In the genomic region with DNA sequence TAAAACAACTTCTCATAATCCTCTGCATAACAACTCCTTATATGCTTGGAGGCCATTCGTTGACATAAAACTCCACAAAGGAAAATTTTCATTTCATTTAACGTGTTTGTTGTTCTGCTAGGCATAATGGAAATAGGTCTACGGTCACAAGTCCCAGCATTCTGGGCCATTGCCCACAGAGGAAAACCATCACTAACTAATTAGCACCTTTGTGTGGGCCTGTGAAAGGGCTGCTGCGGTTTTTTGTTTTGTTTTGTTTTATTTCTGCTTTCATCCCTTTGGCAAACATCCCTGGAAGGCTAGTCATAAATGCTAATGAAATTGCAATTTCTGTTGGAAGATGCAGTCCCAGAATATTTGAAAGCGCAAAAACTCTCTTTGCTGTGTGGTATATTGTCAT, we compare ENCODE assay signal across 27 cellular contexts.
"Had no signal": no experiment of that assay in that cellular context is flagged by ENCODE, and none has a peak within 500 bp of the region (broad histone marks: within the 10 kb centered on the region; RNA-seq: fewer than 3 reads in every experiment).

No MANE protein-coding gene starts in this region.

- H3K36me3 ChIP-seq: ascending aorta, brain microvascular endothelial cell, gastrocnemius medialis, left ventricle myocardium inferior, right lobe of liver, uterus had no signal

- H3K36me3 Mint-ChIP-seq: activated CD4-positive, alpha-beta memory T cell treated with anti-CD3 and anti-CD28 coated beads for 36 hours; activated naive CD4-positive, alpha-beta T cell treated with anti-CD3 and anti-CD28 coated beads, Interleukin-2, amount 10 ng/mL, durations not matched to agents 7 days and 5 days; activated naive CD8-positive, alpha-beta T cell treated with anti-CD3 and anti-CD28 coated beads, Interleukin-2, amount 10 ng/mL, durations not matched to agents 7 days and 5 days; natural killer cell had no signal

- H3K4me3 Mint-ChIP-seq: activated CD4-positive, alpha-beta memory T cell treated with anti-CD3 and anti-CD28 coated beads for 36 hours; activated CD4-positive, alpha-beta T cell treated with anti-CD3 and anti-CD28 coated beads, Interleukin-2, amount 10 ng/mL, durations not matched to agents 24 days and 14 days; activated naive CD4-positive, alpha-beta T cell treated with anti-CD3 and anti-CD28 coated beads, Interleukin-2, amount 10 ng/mL, durations not matched to agents 7 days and 5 days; activated naive CD8-positive, alpha-beta T cell treated with anti-CD3 and anti-CD28 coated beads, Interleukin-2, amount 10 ng/mL, durations not matched to agents 7 days and 5 days; activated T-cell treated with anti-CD3 and anti-CD28 coated beads, Interleukin-2, amount 50 U/mL, for 24 hours; natural killer cell had no signal

- DNase-seq: activated CD4-positive, alpha-beta memory T cell treated with anti-CD3 and anti-CD28 coated beads for 36 hours; activated CD4-positive, alpha-beta T cell treated with anti-CD3 and anti-CD28 coated beads, Interleukin-2, amount 10 ng/mL, durations not matched to agents 24 days and 14 days; activated CD4-positive, CD25-positive, alpha-beta regulatory T cell treated with anti-CD3 and anti-CD28 coated beads, Interleukin-2, amount 50 U/mL, for 72 hours; activated CD8-positive, alpha-beta memory T cell treated with anti-CD3 and anti-CD28 coated beads, Interleukin-2, amount 50 U/mL, for 48 hours; activated gamma-delta T cell; activated naive CD4-positive, alpha-beta T cell treated with anti-CD3 and anti-CD28 coated beads, Interleukin-2, amount 10 ng/mL, durations not matched to agents 7 days and 5 days; activated naive CD8-positive, alpha-beta T cell treated with anti-CD3 and anti-CD28 coated beads, Interleukin-2, amount 10 ng/mL, durations not matched to agents 7 days and 5 days; activated T-cell treated with anti-CD3 and anti-CD28 coated beads, Interleukin-2, amount 50 U/mL, for 24 hours; brain microvascular endothelial cell; dorsolateral prefrontal cortex; effector memory CD4-positive, alpha-beta T cell; erythroblast; gastrocnemius medialis; glutamatergic neuron; left ventricle myocardium inferior; mesendoderm; natural killer cell; right lobe of liver; stimulated activated CD4-positive, alpha-beta T cell treated with anti-CD3 and anti-CD28 coated beads, Interleukin-2, amount 100 ng/mL, for 48 hours; stimulated activated naive CD4-positive, alpha-beta T cell treated with Interleukin-2 at 50 U/mL for 16 hours; testis; trophoblast cell; uterus had no signal

- H3K4me1 Mint-ChIP-seq: activated CD4-positive, alpha-beta T cell treated with anti-CD3 and anti-CD28 coated beads, Interleukin-2, amount 10 ng/mL, durations not matched to agents 24 days and 14 days; activated naive CD4-positive, alpha-beta T cell treated with anti-CD3 and anti-CD28 coated beads, Interleukin-2, amount 10 ng/mL, durations not matched to agents 7 days and 5 days; activated naive CD8-positive, alpha-beta T cell treated with anti-CD3 and anti-CD28 coated beads, Interleukin-2, amount 10 ng/mL, durations not matched to agents 7 days and 5 days; natural killer cell had no signal

- H3K27ac ChIP-seq: ascending aorta, brain microvascular endothelial cell, coronary artery, dorsolateral prefrontal cortex, gastrocnemius medialis, left ventricle myocardium inferior, right lobe of liver, testis, uterus had no signal

- FAIRE-seq: islet of Langerhans had no signal

- H3K27me3 ChIP-seq: ascending aorta, brain microvascular endothelial cell, gastrocnemius medialis, right lobe of liver, testis, uterus had no signal

- H3K27ac Mint-ChIP-seq: activated CD4-positive, alpha-beta memory T cell treated with anti-CD3 and anti-CD28 coated beads for 36 hours; activated CD4-positive, alpha-beta T cell treated with anti-CD3 and anti-CD28 coated beads, Interleukin-2, amount 10 ng/mL, durations not matched to agents 24 days and 14 days; activated naive CD4-positive, alpha-beta T cell treated with anti-CD3 and anti-CD28 coated beads, Interleukin-2, amount 10 ng/mL, durations not matched to agents 7 days and 5 days; activated naive CD8-positive, alpha-beta T cell treated with anti-CD3 and anti-CD28 coated beads, Interleukin-2, amount 10 ng/mL, durations not matched to agents 7 days and 5 days; activated T-cell treated with anti-CD3 and anti-CD28 coated beads, Interleukin-2, amount 50 U/mL, for 24 hours; natural killer cell had no signal

- H3K4me1 ChIP-seq: ascending aorta, gastrocnemius medialis, left ventricle myocardium inferior, right lobe of liver, testis, uterus had no signal

- H3K9me3 Mint-ChIP-seq: activated CD4-positive, alpha-beta memory T cell treated with anti-CD3 and anti-CD28 coated beads for 36 hours; activated CD4-positive, alpha-beta T cell treated with anti-CD3 and anti-CD28 coated beads, Interleukin-2, amount 10 ng/mL, durations not matched to agents 24 days and 14 days; activated naive CD4-positive, alpha-beta T cell treated with anti-CD3 and anti-CD28 coated beads, Interleukin-2, amount 10 ng/mL, durations not matched to agents 7 days and 5 days; activated naive CD8-positive, alpha-beta T cell treated with anti-CD3 and anti-CD28 coated beads, Interleukin-2, amount 10 ng/mL, durations not matched to agents 7 days and 5 days; activated T-cell treated with anti-CD3 and anti-CD28 coated beads, Interleukin-2, amount 50 U/mL, for 24 hours had no signal

- H3K27me3 Mint-ChIP-seq: activated CD4-positive, alpha-beta memory T cell treated with anti-CD3 and anti-CD28 coated beads for 36 hours; activated CD4-positive, alpha-beta T cell treated with anti-CD3 and anti-CD28 coated beads, Interleukin-2, amount 10 ng/mL, durations not matched to agents 24 days and 14 days; activated naive CD4-positive, alpha-beta T cell treated with anti-CD3 and anti-CD28 coated beads, Interleukin-2, amount 10 ng/mL, durations not matched to agents 7 days and 5 days; activated naive CD8-positive, alpha-beta T cell treated with anti-CD3 and anti-CD28 coated beads, Interleukin-2, amount 10 ng/mL, durations not matched to agents 7 days and 5 days; activated T-cell treated with anti-CD3 and anti-CD28 coated beads, Interleukin-2, amount 50 U/mL, for 24 hours had no signal

- H3K4me3 ChIP-seq: ascending aorta, coronary artery, dorsolateral prefrontal cortex, gastrocnemius medialis, left ventricle myocardium inferior, lung, right lobe of liver, testis, uterus had no signal

- H3K9me3 ChIP-seq: ascending aorta, gastrocnemius medialis, left ventricle myocardium inferior, right lobe of liver, testis, uterus had no signal
